Comparison of ENCODE assay signal across 1 cellular context in the genomic region with DNA sequence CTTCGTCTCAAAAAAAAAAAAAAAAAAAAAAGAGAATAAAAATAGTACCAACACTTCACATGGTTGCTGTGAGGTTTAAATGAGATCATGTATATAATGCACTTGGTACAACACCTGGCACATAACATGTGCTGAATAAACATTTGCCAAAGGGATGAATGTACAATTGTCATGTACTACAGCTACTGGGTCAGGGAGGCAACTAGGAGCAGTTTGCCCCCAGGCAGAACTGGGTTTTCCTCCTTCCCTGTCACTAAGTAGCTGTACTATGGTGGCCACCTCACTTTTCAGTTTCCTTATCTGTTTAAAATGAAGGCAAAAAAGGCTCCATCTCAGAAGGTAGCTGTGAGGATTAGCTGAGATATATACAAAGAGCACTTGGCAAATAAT.
TF ChIP-seq lines count a peak whose summit lies in the region.

No MANE protein-coding gene starts in this region.

TF ChIP-seq in HepG2, 621 proteins besides CTCF, POLR2A, EP300 and RAD21:
- TF ChIP-seq SNAPC4 (CRISPR knock-in tag; IDR thresholded peaks at IDR 0.05) (no peak), TCF12 (IDR thresholded peaks at IDR 0.05) (no peak), TCF12 (CRISPR knock-in tag; IDR thresholded peaks at IDR 0.05) (no peak), YEATS4 (CRISPR knock-in tag; IDR thresholded peaks at IDR 0.05; ENCODE audit: borderline replicate concordance) (no peak), ZNF276 (CRISPR knock-in tag; IDR thresholded peaks at IDR 0.05; ENCODE audit: low read depth) (no peak), ZNF432 (CRISPR knock-in tag; IDR thresholded peaks at IDR 0.05; ENCODE audit: borderline replicate concordance) (no peak), SOX13 (IDR thresholded peaks at IDR 0.05) (no peak), SOX13 (CRISPR knock-in tag; conservative IDR thresholded peaks at IDR 0.05 in 1 of 2, IDR thresholded peaks at IDR 0.05 in 1 of 2) (no peak)
- TF ChIP-seq, protein P1, sequence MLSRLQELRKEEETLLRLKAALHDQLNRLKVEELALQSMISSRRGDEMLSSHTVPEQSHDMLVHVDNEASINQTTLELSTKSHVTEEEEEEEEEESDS (CRISPR knock-in tag; IDR thresholded peaks at IDR 0.05; ENCODE audit: borderline replicate concordance), result no peak
- TF ChIP-seq, protein P2, sequence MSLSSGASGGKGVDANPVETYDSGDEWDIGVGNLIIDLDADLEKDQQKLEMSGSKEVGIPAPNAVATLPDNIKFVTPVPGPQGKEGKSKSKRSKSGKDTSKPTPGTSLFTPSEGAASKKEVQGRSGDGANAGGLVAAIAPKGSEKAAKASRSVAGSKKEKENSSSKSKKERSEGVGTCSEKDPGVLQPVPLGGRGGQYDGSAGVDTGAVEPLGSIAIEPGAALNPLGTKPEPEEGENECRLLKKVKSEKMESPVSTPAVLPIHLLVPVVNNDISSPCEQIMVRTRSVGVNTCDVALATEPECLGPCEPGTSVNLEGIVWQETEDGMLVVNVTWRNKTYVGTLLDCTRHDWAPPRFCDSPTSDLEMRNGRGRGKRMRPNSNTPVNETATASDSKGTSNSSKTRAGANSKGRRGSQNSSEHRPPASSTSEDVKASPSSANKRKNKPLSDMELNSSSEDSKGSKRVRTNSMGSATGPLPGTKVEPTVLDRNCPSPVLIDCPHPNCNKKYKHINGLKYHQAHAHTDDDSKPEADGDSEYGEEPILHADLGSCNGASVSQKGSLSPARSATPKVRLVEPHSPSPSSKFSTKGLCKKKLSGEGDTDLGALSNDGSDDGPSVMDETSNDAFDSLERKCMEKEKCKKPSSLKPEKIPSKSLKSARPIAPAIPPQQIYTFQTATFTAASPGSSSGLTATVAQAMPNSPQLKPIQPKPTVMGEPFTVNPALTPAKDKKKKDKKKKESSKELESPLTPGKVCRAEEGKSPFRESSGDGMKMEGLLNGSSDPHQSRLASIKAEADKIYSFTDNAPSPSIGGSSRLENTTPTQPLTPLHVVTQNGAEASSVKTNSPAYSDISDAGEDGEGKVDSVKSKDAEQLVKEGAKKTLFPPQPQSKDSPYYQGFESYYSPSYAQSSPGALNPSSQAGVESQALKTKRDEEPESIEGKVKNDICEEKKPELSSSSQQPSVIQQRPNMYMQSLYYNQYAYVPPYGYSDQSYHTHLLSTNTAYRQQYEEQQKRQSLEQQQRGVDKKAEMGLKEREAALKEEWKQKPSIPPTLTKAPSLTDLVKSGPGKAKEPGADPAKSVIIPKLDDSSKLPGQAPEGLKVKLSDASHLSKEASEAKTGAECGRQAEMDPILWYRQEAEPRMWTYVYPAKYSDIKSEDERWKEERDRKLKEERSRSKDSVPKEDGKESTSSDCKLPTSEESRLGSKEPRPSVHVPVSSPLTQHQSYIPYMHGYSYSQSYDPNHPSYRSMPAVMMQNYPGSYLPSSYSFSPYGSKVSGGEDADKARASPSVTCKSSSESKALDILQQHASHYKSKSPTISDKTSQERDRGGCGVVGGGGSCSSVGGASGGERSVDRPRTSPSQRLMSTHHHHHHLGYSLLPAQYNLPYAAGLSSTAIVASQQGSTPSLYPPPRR (CRISPR knock-in tag; IDR thresholded peaks at IDR 0.05; ENCODE audit: borderline replicate concordance), result no peak
